Comparison of ENCODE assay signal across 16 cellular contexts in the genomic region with DNA sequence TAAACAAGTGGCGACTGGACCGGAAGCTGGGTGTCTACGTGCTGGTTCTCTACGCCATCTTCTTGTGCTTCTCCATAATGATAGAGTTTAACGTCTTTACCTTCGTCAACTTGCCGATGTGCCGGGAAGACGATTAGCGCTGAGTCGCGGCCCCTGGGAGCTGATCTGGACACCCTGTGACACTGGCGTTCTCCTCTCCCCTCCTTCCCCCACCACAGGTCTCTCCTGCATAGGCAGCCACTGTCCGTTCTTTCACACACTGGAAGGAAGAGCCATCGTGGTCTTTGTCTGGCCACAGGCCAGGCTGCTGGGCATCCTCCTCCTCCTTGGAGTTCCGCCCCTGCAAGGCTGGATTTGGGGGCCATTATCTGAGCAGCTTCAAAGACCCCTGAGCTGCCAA. TPM values are rescaled to one million over a fixed set of nuclear protein-coding genes. Genes with fewer than 3 reads are reported as not detected.
A peak's percentile ranks its signal among the peaks of the same experiment; 100 is the strongest.
DNase-seq lines count a peak whose midpoint lies in the region; ATAC-seq and TF ChIP-seq lines count a peak whose summit lies in the region.
"Had no signal": no experiment of that assay in that cellular context is flagged by ENCODE, and none has a peak within 500 bp of the region (broad histone marks: within the 10 kb centered on the region; RNA-seq: fewer than 3 reads in every experiment).

No MANE protein-coding gene starts in this region.

- no peak overlapping the region for H4K5ac ChIP-seq in H9 (ENCODE audit: insufficient read length, low read depth, low read length)

- H3K4me1 ChIP-seq in H9 (ENCODE audit: insufficient read depth, low read length): no peaks in the 10 kb centered on the region; the same call in 1 of the 2 replicates
- no peaks in the 10 kb centered on the region for H3K4me1 ChIP-seq in colonic mucosa
- H3K4me1 ChIP-seq in vagina: peaks cover 8% of the 10 kb centered on the region
- H3K4me1 ChIP-seq: A549 had no signal

- H3K27ac ChIP-seq in H9 (ENCODE audit: insufficient read length, low read depth, low read length): no peak overlapping the region
- H3K27ac ChIP-seq in colonic mucosa: no peak overlapping the region
- H3K27ac ChIP-seq in vagina: no peak overlapping the region
- H3K27ac ChIP-seq: BLaER1 had no signal

- no peak overlapping the region for H3K4me2 ChIP-seq in H9 (ENCODE audit: insufficient read depth, insufficient read length, low read length)
- H3K4me2 ChIP-seq: A549, BLaER1, GM23338 had no signal

- H3K4me1 Mint-ChIP-seq in H9 (peaks cover 14 to 15% of the 10 kb centered on the region in 2 experiments), osteocyte (ENCODE audit: unreplicated experiment) (peaks cover 4% of the 10 kb centered on the region)
- H3K4me1 Mint-ChIP-seq in stimulated activated naive B cell treated with anti-CD40 and anti-IgM and Interleukin-4, amounts not matched to agents 10 μg/mL and 1 μg/mL and 100 μg/mL, for 72 hours: peaks cover 9 to 13% of the 10 kb centered on the region in 2 donors
- H3K4me1 Mint-ChIP-seq: CD4-positive, alpha-beta memory T cell had no signal

- no peak for ATAC-seq in stimulated activated naive B cell treated with anti-CD40 and anti-IgM and Interleukin-4, amounts not matched to agents 10 μg/mL and 1 μg/mL and 100 μg/mL, for 72 hours (replicated peaks)
- ATAC-seq: A549, GM23338 had no signal

- H2BK5ac ChIP-seq in H9 (ENCODE audit: insufficient read length, low read length): no peak overlapping the region

- H3K9me3 Mint-ChIP-seq in H9: no peaks in the 10 kb centered on the region
- H3K9me3 Mint-ChIP-seq in osteocyte (ENCODE audit: unreplicated experiment): no peaks in the 10 kb centered on the region
- H3K9me3 Mint-ChIP-seq in stimulated activated naive B cell treated with anti-CD40 and anti-IgM and Interleukin-4, amounts not matched to agents 10 μg/mL and 1 μg/mL and 100 μg/mL, for 72 hours: no peaks in the 10 kb centered on the region
- H3K9me3 Mint-ChIP-seq: CD4-positive, alpha-beta memory T cell; GM23338; IgD-negative memory B cell had no signal

- H4K20me1 ChIP-seq in H9 (ENCODE audit: control insufficient read depth, insufficient read depth, insufficient read length): no peaks in the 10 kb centered on the region
- H4K20me1 ChIP-seq: BLaER1 had no signal

- no peaks in the 10 kb centered on the region for H3K36me3 Mint-ChIP-seq in H9 (ENCODE audit: insufficient read depth in 1 of 3, low read depth in 3 of 3)
- H3K36me3 Mint-ChIP-seq in osteocyte (ENCODE audit: unreplicated experiment): no peaks in the 10 kb centered on the region
- no peaks in the 10 kb centered on the region for H3K36me3 Mint-ChIP-seq in stimulated activated naive B cell treated with anti-CD40 and anti-IgM and Interleukin-4, amounts not matched to agents 10 μg/mL and 1 μg/mL and 100 μg/mL, for 72 hours
- H3K36me3 Mint-ChIP-seq: CD4-positive, alpha-beta memory T cell; IgD-negative memory B cell had no signal

- H2BK12ac ChIP-seq in H9 (ENCODE audit: insufficient read length, low read depth, low read length): no peak overlapping the region

- no peak overlapping the region for H3T11ph ChIP-seq in H9 (ENCODE audit: low read length)

- H3K14ac ChIP-seq in H9 (ENCODE audit: insufficient read depth, low read length): no peak overlapping the region

- no peak overlapping the region for H3K27ac Mint-ChIP-seq in H9
- no peak overlapping the region for H3K27ac Mint-ChIP-seq in osteocyte (ENCODE audit: unreplicated experiment)
- no peak overlapping the region for H3K27ac Mint-ChIP-seq in stimulated activated naive B cell treated with anti-CD40 and anti-IgM and Interleukin-4, amounts not matched to agents 10 μg/mL and 1 μg/mL and 100 μg/mL, for 72 hours
- H3K27ac Mint-ChIP-seq: GM23338 had no signal

- H3K4me3 ChIP-seq in colonic mucosa (no peak overlapping the region), vagina (no peak overlapping the region)
- H3K4me3 ChIP-seq: A549, BLaER1, GM23338 had no signal

- H2AFZ ChIP-seq in H9 (ENCODE audit: low read length): no peak overlapping the region
- H2AFZ ChIP-seq: GM23338 had no signal

- H4K91ac ChIP-seq in H9 (ENCODE audit: insufficient read length, low read depth, low read length): no peak overlapping the region

- no peaks in the 10 kb centered on the region for H3K79me2 ChIP-seq in H9 (ENCODE audit: insufficient read depth, low read length)

- no peak overlapping the region for H2AK5ac ChIP-seq in H9 (ENCODE audit: insufficient read length, low read length)

- DNase-seq in H9 (peak; percentile 19), colonic mucosa (peak; percentile 11), osteocyte (ENCODE audit: extremely low spot score, unreplicated experiment) (peak; percentile 64), vagina (ENCODE audit: extremely low spot score in 2 of 2) (peak; percentile 44 to 79), HEK293T (ENCODE audit: extremely low spot score) (no peak)
- DNase-seq in stimulated activated naive B cell treated with anti-CD40 and anti-IgM and Interleukin-4, amounts not matched to agents 10 μg/mL and 1 μg/mL and 100 μg/mL, for 72 hours: no peak
- DNase-seq in activated naive CD4-positive, alpha-beta T cell treated with anti-CD3 and anti-CD28 coated beads, Interleukin-2, amount 50 U/mL, for 16 hours: no peak
- DNase-seq: AML-193; CD4-positive, alpha-beta memory T cell; DMS79 treated with DMSO at 0.1 percent for 48 hours; EL; H7 had no signal

- H3K4me3 Mint-ChIP-seq in H9: no peak overlapping the region
- H3K4me3 Mint-ChIP-seq in osteocyte (ENCODE audit: unreplicated experiment): no peak overlapping the region
- H3K4me3 Mint-ChIP-seq in stimulated activated naive B cell treated with anti-CD40 and anti-IgM and Interleukin-4, amounts not matched to agents 10 μg/mL and 1 μg/mL and 100 μg/mL, for 72 hours: no peak overlapping the region
- H3K4me3 Mint-ChIP-seq: CD4-positive, alpha-beta memory T cell; GM23338; IgD-negative memory B cell had no signal

- H3K27me3 ChIP-seq in H9 (ENCODE audit: insufficient read depth, low read length): no peaks in the 10 kb centered on the region
- H3K27me3 ChIP-seq in colonic mucosa: no peaks in the 10 kb centered on the region
- no peaks in the 10 kb centered on the region for H3K27me3 ChIP-seq in vagina
- H3K27me3 ChIP-seq: BLaER1 had no signal

- no peak overlapping the region for H2BK20ac ChIP-seq in H9 (ENCODE audit: low read depth, low read length, poor library complexity, severe bottlenecking)

- no peak overlapping the region for H2BK120ac ChIP-seq in H9 (ENCODE audit: low read depth, low read length, poor library complexity, severe bottlenecking)

- H3K36me3 ChIP-seq in colonic mucosa (no peaks in the 10 kb centered on the region), vagina (no peaks in the 10 kb centered on the region)
- H3K36me3 ChIP-seq: BLaER1 had no signal

- H3K4ac ChIP-seq in H9 (ENCODE audit: low read depth, low read length): no peak overlapping the region

- peaks cover 15% of the 10 kb centered on the region for H3K27me3 Mint-ChIP-seq in H9 (ENCODE audit: low read depth)
- H3K27me3 Mint-ChIP-seq in osteocyte (ENCODE audit: unreplicated experiment): no peaks in the 10 kb centered on the region
- peaks cover 13 to 27% of the 10 kb centered on the region in 2 donors for H3K27me3 Mint-ChIP-seq in stimulated activated naive B cell treated with anti-CD40 and anti-IgM and Interleukin-4, amounts not matched to agents 10 μg/mL and 1 μg/mL and 100 μg/mL, for 72 hours
- H3K27me3 Mint-ChIP-seq: CD4-positive, alpha-beta memory T cell had no signal

- POLR2A ChIA-PET in HEK293T (lab: Yijun Ruan, JAX): no interaction called here

- H3K9ac ChIP-seq in H9 (ENCODE audit: extremely low read depth, insufficient read length, low read length) (no peak overlapping the region), colonic mucosa (ENCODE audit: low read depth in 2 of 2, low read length in 2 of 2) (no peak overlapping the region)
- H3K9ac ChIP-seq: BLaER1 had no signal

- intact Hi-C loops in colonic mucosa (cut with DNase I) (no loop called here), vagina (cut with DNase I) (no loop called here)

- H3K18ac ChIP-seq in H9 (ENCODE audit: insufficient read length, low read depth, low read length): no peak overlapping the region

- H4K8ac ChIP-seq in H9 (replicated peaks; ENCODE audit: insufficient read length, low read depth, low read length): no peak overlapping the region

- H3K56ac ChIP-seq in H9 (ENCODE audit: insufficient read length, low read depth, low read length): no peak overlapping the region

- no peaks in the 10 kb centered on the region for H3K23me2 ChIP-seq in H9 (ENCODE audit: insufficient read length, low read depth, low read length, poor library complexity, severe bottlenecking)

- TF ChIP-seq CTCF in H9 (conservative IDR thresholded peaks at IDR 0.05) (no peak), colonic mucosa (IDR thresholded peaks at IDR 0.05) (no peak), osteocyte (IDR thresholded peaks at IDR 0.05) (no peak), vagina (IDR thresholded peaks at IDR 0.05) (no peak)

- H2BK15ac ChIP-seq in H9 (ENCODE audit: low read depth, low read length): no peak overlapping the region

- CTCF ChIA-PET in HEK293T (lab: Yijun Ruan, JAX): no interaction called here

- H3K23ac ChIP-seq in H9 (ENCODE audit: insufficient read length, low read depth, low read length): no peak overlapping the region

- no peaks in the 10 kb centered on the region for H3K9me3 ChIP-seq in H9 (ENCODE audit: control insufficient read depth, low read depth, low read length)
- no peaks in the 10 kb centered on the region for H3K9me3 ChIP-seq in colonic mucosa
- H3K9me3 ChIP-seq in vagina: no peaks in the 10 kb centered on the region
- H3K9me3 ChIP-seq: A549, BLaER1 had no signal

- no peaks in the 10 kb centered on the region for H3K79me1 ChIP-seq in H9 (ENCODE audit: insufficient read depth, low read depth, low read length, poor library complexity, severe bottlenecking)

- TF ChIP-seq POLR2A in vagina (IDR thresholded peaks at IDR 0.05): no peak

- no CpG with 5 or more reads among the region's 16 CpGs for WGBS in H9 (ENCODE audit: extremely low coverage, insufficient read length, low lambda C conversion rate)

TF ChIP-seq in HEK293T, 16 proteins besides CTCF, POLR2A, EP300 and RAD21:
- TF ChIP-seq FOXA1 (IDR thresholded peaks at IDR 0.05): no peak
- no peak for TF ChIP-seq NFRKB (IDR thresholded peaks at IDR 0.05)
- no peak for TF ChIP-seq HDGF (IDR thresholded peaks at IDR 0.05; ENCODE audit: borderline replicate concordance)
- TF ChIP-seq FOXK2 (IDR thresholded peaks at IDR 0.05): no peak

RNA-seq across cellular contexts. Expression of gene RIN3, which starts 20.1 kb away (rescaled TPM):
- total RNA-seq in H9 (2021): 1.5 and 1.6 TPM in 2 replicates
- total RNA-seq in colonic mucosa: 10 to 100 TPM; 18.4 to 23.2 TPM
- total RNA-seq in osteocyte: 26.7 and 31.3 TPM in 2 replicates
- total RNA-seq in vagina: 22.6 TPM

Comparison
In these comparisons a context has a peak if more than half of its experiments do, and no peak if none do; other contexts are left out.
1. DNase-seq: peak in H9 (single experiment), colonic mucosa (single experiment), osteocyte (single experiment) and vagina (2 of 2); none in stimulated activated naive B cell treated with anti-CD40 and anti-IgM and Interleukin-4, amounts not matched to agents 10 μg/mL and 1 μg/mL and 100 μg/mL, for 72 hours (single experiment), HEK293T (single experiment) and activated naive CD4-positive, alpha-beta T cell treated with anti-CD3 and anti-CD28 coated beads, Interleukin-2, amount 50 U/mL, for 16 hours (single experiment).